11 cellular contexts compared by ENCODE assay signal in genomic region chr3:39279745-39280517, GRCh38. TPM values are rescaled to one million over a fixed set of nuclear protein-coding genes. Genes with fewer than 3 reads are reported as not detected.
DNase-seq lines count a peak whose midpoint lies in the region; ATAC-seq and TF ChIP-seq lines count a peak whose summit lies in the region.
"Had no signal": no experiment of that assay in that cellular context is flagged by ENCODE, and none has a peak within 500 bp of the region (broad histone marks: within the 10 kb centered on the region; RNA-seq: fewer than 3 reads in every experiment).

CX3CR1 (minus strand) TSS chr3:39280036; CDS start chr3:39266509, 13,527 bp downstream.

- no peak within 1 kb of the TSS for H2BK5ac ChIP-seq in trophoblast cell (ENCODE audit: low read depth, low read length, poor library complexity)

- WGBS in trophoblast cell (ENCODE audit: extremely low coverage, insufficient coverage, insufficient read length), result no CpG with 5 or more reads among the region's 5 CpGs

- H3K14ac ChIP-seq in trophoblast cell (ENCODE audit: low read length), result no peak within 1 kb of the TSS

- no peak within 1 kb of the TSS for H3K4ac ChIP-seq in trophoblast cell (ENCODE audit: low read depth, low read length)

- no peak within 1 kb of the TSS for H2BK12ac ChIP-seq in trophoblast cell (ENCODE audit: low read length)

- H3K18ac ChIP-seq in trophoblast cell (ENCODE audit: low read length), result no peak within 1 kb of the TSS

- no peak within 1 kb of the TSS for H4K91ac ChIP-seq in trophoblast cell (ENCODE audit: low read depth, low read length)

- H3K4me1 ChIP-seq in RWPE2 (ENCODE audit: insufficient read depth, poor library complexity, severe bottlenecking), result no peaks in the 10 kb centered on the region
- H3K4me1 ChIP-seq in foreskin keratinocyte, result no peaks in the 10 kb centered on the region
- H3K4me1 ChIP-seq in skeletal muscle tissue (ENCODE audit: control insufficient read depth in 3 of 3, insufficient read depth in 3 of 3, low read length in 3 of 3), result peaks cover 13 to 45% (median 24%) of the 10 kb centered on the region in 3 donors
- peaks cover 12 to 16% of the 10 kb centered on the region in 2 experiments for H3K4me1 ChIP-seq in trophoblast cell (ENCODE audit: control insufficient read depth in 1 of 2, insufficient read depth in 2 of 2, low read length in 2 of 2)

- H3K27me3 Mint-ChIP-seq in T-helper 2 cell treated with Interferon-gamma antibody and Interleukin-4, amounts not matched to agents 5 μg/mL and 100 μg/mL, for 36 hours (ENCODE audit: low read depth), result peaks cover 12% of the 10 kb centered on the region

- no peaks in the 10 kb centered on the region for H3K36me3 Mint-ChIP-seq in T-helper 2 cell treated with Interferon-gamma antibody and Interleukin-4, amounts not matched to agents 5 μg/mL and 100 μg/mL, for 36 hours (ENCODE audit: low read depth)

- H3K9me3 Mint-ChIP-seq in T-helper 2 cell treated with Interferon-gamma antibody and Interleukin-4, amounts not matched to agents 5 μg/mL and 100 μg/mL, for 36 hours, result no peaks in the 10 kb centered on the region

- H3K36me3 ChIP-seq in RWPE2 (ENCODE audit: low read depth) (no peaks in the 10 kb centered on the region), skeletal muscle tissue (ENCODE audit: control insufficient read depth in 3 of 3, insufficient read depth in 3 of 3, low read length in 3 of 3) (no peaks in the 10 kb centered on the region), trophoblast cell (ENCODE audit: control insufficient read depth in 1 of 2, insufficient read depth in 2 of 2, low read length in 2 of 2) (no peaks in the 10 kb centered on the region)

- H3K27me3 ChIP-seq in RWPE2 (ENCODE audit: insufficient read depth, poor library complexity, severe bottlenecking) (no peaks in the 10 kb centered on the region), foreskin keratinocyte (peaks cover 19% of the 10 kb centered on the region), skeletal muscle tissue (ENCODE audit: control insufficient read depth in 3 of 3, insufficient read depth in 3 of 3, low read length in 3 of 3) (no peaks in the 10 kb centered on the region), trophoblast cell (ENCODE audit: insufficient read depth, low read length) (no peaks in the 10 kb centered on the region)

- H3K4me3 ChIP-seq in RWPE2 (ENCODE audit: severe bottlenecking) (no peak within 1 kb of the TSS), skeletal muscle tissue (ENCODE audit: low read length in 3 of 3) (peak within 1 kb of the TSS; percentile 67 to 75 (median 73)), trophoblast cell (ENCODE audit: low read depth, low read length) (no peak within 1 kb of the TSS)

- H3K27ac Mint-ChIP-seq in T-helper 2 cell treated with Interferon-gamma antibody and Interleukin-4, amounts not matched to agents 5 μg/mL and 100 μg/mL, for 36 hours, result peak within 1 kb of the TSS; percentile 33

- no peak within 1 kb of the TSS for H3K27ac ChIP-seq in RWPE2 (ENCODE audit: poor library complexity, severe bottlenecking)
- no peak within 1 kb of the TSS for H3K27ac ChIP-seq in foreskin keratinocyte
- peak within 1 kb of the TSS; percentile 76 for H3K27ac ChIP-seq in skeletal muscle tissue (ENCODE audit: low read depth, low read length)
- no peak within 1 kb of the TSS for H3K27ac ChIP-seq in trophoblast cell (ENCODE audit: low read depth, low read length)

- TF ChIP-seq CTCF in RWPE2 (IDR thresholded peaks at IDR 0.05; ENCODE audit: poor library complexity, severe bottlenecking), result no peak
- peak; percentile 3 for TF ChIP-seq CTCF in foreskin keratinocyte (conservative IDR thresholded peaks at IDR 0.05)

- H2BK120ac ChIP-seq in trophoblast cell (ENCODE audit: insufficient read depth, low read length, poor library complexity), result no peak within 1 kb of the TSS

- H3K23ac ChIP-seq in trophoblast cell (ENCODE audit: low read length), result no peak within 1 kb of the TSS

- no peak within 1 kb of the TSS for H2AK5ac ChIP-seq in trophoblast cell (ENCODE audit: low read length)

- H3K79me1 ChIP-seq in trophoblast cell (ENCODE audit: low read length), result no peaks in the 10 kb centered on the region

- H3K4me1 Mint-ChIP-seq in T-helper 2 cell treated with Interferon-gamma antibody and Interleukin-4, amounts not matched to agents 5 μg/mL and 100 μg/mL, for 36 hours (ENCODE audit: low read depth), result peaks cover 40% of the 10 kb centered on the region

- H3K9ac ChIP-seq in skeletal muscle tissue (ENCODE audit: low read depth in 1 of 3, low read length in 3 of 3), result peak within 1 kb of the TSS; percentile 66 to 88 (median 73)
- no peak within 1 kb of the TSS for H3K9ac ChIP-seq in trophoblast cell (ENCODE audit: low read length)

- no peak within 1 kb of the TSS for H2AFZ ChIP-seq in trophoblast cell (ENCODE audit: insufficient read depth, low read length, poor library complexity)

- H3K79me2 ChIP-seq in trophoblast cell (ENCODE audit: control insufficient read depth, insufficient read depth, low read length, poor library complexity), result no peaks in the 10 kb centered on the region

- H3K9me3 ChIP-seq in RWPE2 (ENCODE audit: severe bottlenecking) (no peaks in the 10 kb centered on the region), skeletal muscle tissue (ENCODE audit: control insufficient read depth in 3 of 3, low read length in 3 of 3) (no peaks in the 10 kb centered on the region), trophoblast cell (ENCODE audit: insufficient read depth, low read depth, low read length) (no peaks in the 10 kb centered on the region)

- no peak within 1 kb of the TSS for H4K12ac ChIP-seq in trophoblast cell (ENCODE audit: low read depth, low read length)

- ATAC-seq in RWPE2 (ENCODE audit: low read depth) (peak; percentile 25), foreskin keratinocyte (peak; percentile 24), HG03342 (IDR thresholded peaks at IDR 0.05; ENCODE audit: unreplicated experiment) (no peak)

- H4K8ac ChIP-seq in trophoblast cell (ENCODE audit: low read depth, low read length), result no peak within 1 kb of the TSS

- DNase-seq in T-helper 2 cell treated with Interferon-gamma antibody and Interleukin-4, amounts not matched to agents 5 μg/mL and 100 μg/mL, for 36 hours (ENCODE audit: low spot score), result no peak
- DNase-seq in T-helper 2 cell (no peak), RWPE2 (ENCODE audit: low spot score) (no peak), foreskin keratinocyte (no peak), trophoblast cell (no peak), T-helper 9 cell (no peak)
- DNase-seq: ACHN had no signal

- H3K4me3 Mint-ChIP-seq in T-helper 2 cell treated with Interferon-gamma antibody and Interleukin-4, amounts not matched to agents 5 μg/mL and 100 μg/mL, for 36 hours, result peak within 1 kb of the TSS; percentile 1

- H3K4me2 ChIP-seq in trophoblast cell (ENCODE audit: low read length), result no peak within 1 kb of the TSS

RNA-seq across cellular contexts. Expression of gene CX3CR1, which starts in this region (rescaled TPM):
- not detected in 2 replicates for total RNA-seq in foreskin keratinocyte
- polyA plus RNA-seq in foreskin keratinocyte, result not detected in 2 replicates
- 3.1 TPM for total RNA-seq in skeletal muscle tissue
- 0.06 and 0.07 TPM in 2 replicates for polyA plus RNA-seq in trophoblast cell (2013)
- total RNA-seq: myocyte, NCI-H460 had no signal

Comparison
In these comparisons a context has a peak if more than half of its experiments do, and no peak if none do; other contexts are left out.
1. Peak in ATAC-seq in foreskin keratinocyte; RNA of the gene not detected or under 1 TPM.
2. H3K4me3 ChIP-seq: peak in skeletal muscle tissue (3 of 3); none in RWPE2 (single experiment) and trophoblast cell (single experiment).